Comparison of ENCODE assay signal across 37 cellular contexts in genomic region chr6:149254241-149254640, GRCh38.
DNase-seq lines count a peak whose midpoint lies in the region; ATAC-seq, FAIRE-seq and TF ChIP-seq lines count a peak whose summit lies in the region.
"Had no signal": no experiment of that assay in that cellular context is flagged by ENCODE, and none has a peak within 500 bp of the region (broad histone marks: within the 10 kb centered on the region; RNA-seq: fewer than 3 reads in every experiment).

No MANE protein-coding gene starts in this region.

- dilution Hi-C loops in keratinocyte (cut with MboI; ENCODE audit: extremely low pct_ligation_motif_present, low sequenced_read_pairs): no loop called here

- no peak overlapping the region for H3K4me3 Mint-ChIP-seq in activated T-helper 1 cell treated with anti-CD3 and anti-CD28 coated beads, Interleukin-12 subunit alpha, Interleukin-12 subunit beta, Interleukin-2, Interleukin-4 antibody, amounts not matched to agents 30 ng/mL and 10 ng/mL and 1 ng/mL, durations not matched to agents 14 hours and 24 hours and 36 hours
- H3K4me3 Mint-ChIP-seq: activated CD4-positive, alpha-beta T cell treated with anti-CD3 and anti-CD28 coated beads, Interleukin-2, amount 10 ng/mL, durations not matched to agents 7 days and 5 days; activated naive CD8-positive, alpha-beta T cell treated with anti-CD3 and anti-CD28 coated beads, Interleukin-2, amount 10 ng/mL, durations not matched to agents 7 days and 5 days; CD8-positive, alpha-beta T cell; T-cell; WTC11 had no signal

- no peaks in the 10 kb centered on the region for H3K36me3 ChIP-seq in keratinocyte (ENCODE audit: control insufficient read depth in 2 of 2, extremely low read depth in 1 of 2, insufficient read depth in 2 of 2, low read length in 2 of 2)
- H3K36me3 ChIP-seq: left lung, MG63, ovary, upper lobe of right lung had no signal

- intact Hi-C loops in activated T-helper 1 cell treated with anti-CD3 and anti-CD28 coated beads, Interleukin-12 subunit alpha, Interleukin-12 subunit beta, Interleukin-2, Interleukin-4 antibody, amounts not matched to agents 30 ng/mL and 10 ng/mL and 1 ng/mL, durations not matched to agents 14 hours and 24 hours and 36 hours (cut with micrococcal nuclease): no loop called here

- peaks cover 4% of the 10 kb centered on the region for H3K9me3 Mint-ChIP-seq in activated T-helper 1 cell treated with anti-CD3 and anti-CD28 coated beads, Interleukin-12 subunit alpha, Interleukin-12 subunit beta, Interleukin-2, Interleukin-4 antibody, amounts not matched to agents 30 ng/mL and 10 ng/mL and 1 ng/mL, durations not matched to agents 14 hours and 24 hours and 36 hours
- H3K9me3 Mint-ChIP-seq: CD8-positive, alpha-beta T cell; T-cell; WTC11 had no signal

- H3K79me2 ChIP-seq in keratinocyte (ENCODE audit: control insufficient read depth, insufficient read depth, low read length): no peaks in the 10 kb centered on the region

- peaks cover 9% of the 10 kb centered on the region for H3K4me1 Mint-ChIP-seq in activated T-helper 1 cell treated with anti-CD3 and anti-CD28 coated beads, Interleukin-12 subunit alpha, Interleukin-12 subunit beta, Interleukin-2, Interleukin-4 antibody, amounts not matched to agents 30 ng/mL and 10 ng/mL and 1 ng/mL, durations not matched to agents 14 hours and 24 hours and 36 hours (ENCODE audit: low read depth)
- H3K4me1 Mint-ChIP-seq: WTC11 had no signal

- no peaks in the 10 kb centered on the region for H4K20me1 ChIP-seq in keratinocyte (ENCODE audit: control insufficient read depth, extremely low read depth, insufficient read depth, low read length)

- DNase-seq in Ammon's horn (ENCODE audit: low spot score): peak; percentile 75
- DNase-seq in SK-MEL-5 (ENCODE audit: low read depth, low spot score): peak; percentile 68
- DNase-seq in keratinocyte (ENCODE audit: low read depth, low spot score): no peak
- DNase-seq in ureter (ENCODE audit: low spot score): no peak
- DNase-seq in iPS-NIHi11 (ENCODE audit: low spot score): no peak
- no peak for DNase-seq in activated T-helper 1 cell treated with anti-CD3 and anti-CD28 coated beads, Interleukin-12 subunit alpha, Interleukin-12 subunit beta, Interleukin-2, Interleukin-4 antibody, amounts not matched to agents 30 ng/mL and 10 ng/mL and 1 ng/mL, durations not matched to agents 14 hours and 24 hours and 36 hours (ENCODE audit: low spot score)
- DNase-seq: activated CD4-positive, alpha-beta T cell treated with anti-CD3 and anti-CD28 coated beads, Interleukin-2, amount 10 ng/mL, durations not matched to agents 7 days and 5 days; activated gamma-delta T cell; activated naive CD8-positive, alpha-beta T cell treated with anti-CD3 and anti-CD28 coated beads, Interleukin-2, amount 10 ng/mL, durations not matched to agents 7 days and 5 days; activated T-cell treated with anti-CD3 and anti-CD28 coated beads, Interleukin-2, amount 50 U/mL, for 1 hour; aorta; CD8-positive, alpha-beta T cell; DMS153; effector CD8-positive, alpha-beta T cell; GOT3; left lung; mesendoderm; MG63; NCI-H1417 treated with DMSO at 0.1 percent for 48 hours; NCI-H2029 treated with DMSO at 0.1 percent for 48 hours; NCI-H226; OCI-M1; ovary; small intestine; stimulated activated naive CD4-positive, alpha-beta T cell treated with Interleukin-2 at 50 U/mL for 16 hours; T-cell; upper lobe of right lung had no signal

- no peaks in the 10 kb centered on the region for H3K27me3 Mint-ChIP-seq in activated T-helper 1 cell treated with anti-CD3 and anti-CD28 coated beads, Interleukin-12 subunit alpha, Interleukin-12 subunit beta, Interleukin-2, Interleukin-4 antibody, amounts not matched to agents 30 ng/mL and 10 ng/mL and 1 ng/mL, durations not matched to agents 14 hours and 24 hours and 36 hours (ENCODE audit: insufficient read depth)
- H3K27me3 Mint-ChIP-seq: activated CD4-positive, alpha-beta T cell treated with anti-CD3 and anti-CD28 coated beads, Interleukin-2, amount 10 ng/mL, durations not matched to agents 7 days and 5 days; activated naive CD8-positive, alpha-beta T cell treated with anti-CD3 and anti-CD28 coated beads, Interleukin-2, amount 10 ng/mL, durations not matched to agents 7 days and 5 days; T-cell had no signal

- H3K9me3 ChIP-seq in keratinocyte (ENCODE audit: control insufficient read depth, low read depth, low read length): no peaks in the 10 kb centered on the region
- H3K9me3 ChIP-seq: A549, left lung, MG63, upper lobe of right lung had no signal

- H3K4me2 ChIP-seq in keratinocyte (ENCODE audit: control insufficient read depth, extremely low read depth, insufficient read depth, low read depth, low read length): no peak overlapping the region
- H3K4me2 ChIP-seq: A549 had no signal

- H3K9me1 ChIP-seq in keratinocyte (ENCODE audit: control insufficient read depth, extremely low read depth, insufficient read depth, low read length): no peaks in the 10 kb centered on the region

- no peaks in the 10 kb centered on the region for H3K4me1 ChIP-seq in keratinocyte (ENCODE audit: control insufficient read depth, extremely low read depth, insufficient read depth, low read length)
- H3K4me1 ChIP-seq: upper lobe of right lung had no signal

- ATAC-seq in GM18868 (IDR thresholded peaks at IDR 0.05; ENCODE audit: unreplicated experiment): peak; percentile 74
- no peak for ATAC-seq in GM21737 (IDR thresholded peaks at IDR 0.05; ENCODE audit: unreplicated experiment)
- ATAC-seq: A549; CD8-positive, alpha-beta T cell; left lung; T-cell; upper lobe of right lung; WTC11 had no signal

- H3K27ac ChIP-seq in keratinocyte (ENCODE audit: control insufficient read depth, insufficient read depth, low read length): no peak overlapping the region
- H3K27ac ChIP-seq: A549, epithelial cell of prostate, left lung, ovary, upper lobe of right lung had no signal

- in situ Hi-C loops in SK-MEL-5 (cut with HindIII; ENCODE audit: low pct_unique_long_range_greater_than_20kb, low sequenced_read_pairs): no loop called here

- no peak overlapping the region for H3K27ac Mint-ChIP-seq in activated T-helper 1 cell treated with anti-CD3 and anti-CD28 coated beads, Interleukin-12 subunit alpha, Interleukin-12 subunit beta, Interleukin-2, Interleukin-4 antibody, amounts not matched to agents 30 ng/mL and 10 ng/mL and 1 ng/mL, durations not matched to agents 14 hours and 24 hours and 36 hours
- H3K27ac Mint-ChIP-seq: activated CD4-positive, alpha-beta T cell treated with anti-CD3 and anti-CD28 coated beads, Interleukin-2, amount 10 ng/mL, durations not matched to agents 7 days and 5 days; activated naive CD8-positive, alpha-beta T cell treated with anti-CD3 and anti-CD28 coated beads, Interleukin-2, amount 10 ng/mL, durations not matched to agents 7 days and 5 days; CD8-positive, alpha-beta T cell; WTC11 had no signal

- H3K9ac ChIP-seq in keratinocyte (ENCODE audit: control insufficient read depth, extremely low read depth, insufficient read depth, low read length): no peak overlapping the region

- H3K4me3 ChIP-seq in keratinocyte (ENCODE audit: control insufficient read depth in 2 of 3, extremely low read depth in 1 of 3, insufficient read depth in 2 of 3, low read depth in 1 of 3, low read length in 3 of 3): no peak overlapping the region
- H3K4me3 ChIP-seq: A549, left lung, MG63, ovary, upper lobe of right lung had no signal

- H3K27me3 ChIP-seq in keratinocyte (ENCODE audit: control insufficient read depth, extremely low read depth, insufficient read depth, low read length): no peaks in the 10 kb centered on the region
- H3K27me3 ChIP-seq: left lung, MG63, ovary, upper lobe of right lung had no signal

- H2AFZ ChIP-seq in keratinocyte (ENCODE audit: control insufficient read depth, low read length): no peak overlapping the region

- no peak for TF ChIP-seq CTCF in keratinocyte (optimal IDR thresholded peaks at IDR 0.05 in 1 of 3, IDR thresholded peaks at IDR 0.05 in 1 of 3, conservative IDR thresholded peaks at IDR 0.05 in 1 of 3; ENCODE audit: extremely low read depth in 1 of 3, insufficient read depth in 2 of 3, low read length in 3 of 3)

- H3K36me3 Mint-ChIP-seq in activated T-helper 1 cell treated with anti-CD3 and anti-CD28 coated beads, Interleukin-12 subunit alpha, Interleukin-12 subunit beta, Interleukin-2, Interleukin-4 antibody, amounts not matched to agents 30 ng/mL and 10 ng/mL and 1 ng/mL, durations not matched to agents 14 hours and 24 hours and 36 hours (ENCODE audit: low read depth): peaks cover 10% of the 10 kb centered on the region
- H3K36me3 Mint-ChIP-seq: CD8-positive, alpha-beta T cell; T-cell; WTC11 had no signal

- FAIRE-seq in keratinocyte (lab: Jason Lieb, UNC): peak; percentile 17
- FAIRE-seq: A549, bronchial epithelial cell, colon, GM19239, HTR-8/SVneo, islet of Langerhans, small intestine had no signal

Comparison
In these comparisons a context has a peak if more than half of its experiments do, and no peak if none do; other contexts are left out.
1. DNase-seq: peak in Ammon's horn (single experiment) and SK-MEL-5 (single experiment); none in keratinocyte (single experiment), ureter (single experiment), iPS-NIHi11 (single experiment) and activated T-helper 1 cell treated with anti-CD3 and anti-CD28 coated beads, Interleukin-12 subunit alpha, Interleukin-12 subunit beta, Interleukin-2, Interleukin-4 antibody, amounts not matched to agents 30 ng/mL and 10 ng/mL and 1 ng/mL, durations not matched to agents 14 hours and 24 hours and 36 hours (single experiment).